Comparison of ENCODE assay signal across 28 cellular contexts in genomic region chr13:50156722-50157121, GRCh38.
DNase-seq lines count a peak whose midpoint lies in the region; TF ChIP-seq lines count a peak whose summit lies in the region.
"Had no signal": no experiment of that assay in that cellular context is flagged by ENCODE, and none has a peak within 500 bp of the region (broad histone marks: within the 10 kb centered on the region; RNA-seq: fewer than 3 reads in every experiment).

No MANE protein-coding gene starts in this region.

- no peaks in the 10 kb centered on the region for H3K79me2 ChIP-seq in OCI-LY7 (ENCODE audit: insufficient read depth, low read depth, low read length)
- no peaks in the 10 kb centered on the region for H3K79me2 ChIP-seq in osteoblast (ENCODE audit: insufficient read depth, low read length)

- CTCF ChIA-PET in OCI-LY7 (lab: Charles Lee; ENCODE audit: unreplicated experiment) = no interaction called here

- peak overlapping the region; percentile 16; the same call in 1 of the 2 replicates for H2AFZ ChIP-seq in OCI-LY7 (ENCODE audit: low read length)
- H2AFZ ChIP-seq in osteoblast (ENCODE audit: low read length) = no peak overlapping the region

- no peaks in the 10 kb centered on the region for H4K20me1 ChIP-seq in OCI-LY7 (ENCODE audit: insufficient read depth, low read length)
- no peaks in the 10 kb centered on the region for H4K20me1 ChIP-seq in osteoblast (ENCODE audit: insufficient read depth, low read length)

- H3K4me1 ChIP-seq in OCI-LY7 (ENCODE audit: insufficient read depth, low read length, poor library complexity, severe bottlenecking) (peaks cover 50% of the 10 kb centered on the region), osteoblast (ENCODE audit: insufficient read depth, low read length) (peaks cover 27% of the 10 kb centered on the region)
- H3K4me1 ChIP-seq: right atrium auricular region, vagina had no signal

- H3K27ac ChIP-seq in OCI-LY7 (ENCODE audit: low read depth, low read length, poor library complexity, severe bottlenecking) = no peak overlapping the region
- peak overlapping the region; percentile 19 for H3K27ac ChIP-seq in osteoblast (ENCODE audit: low read depth, low read length)
- H3K27ac ChIP-seq: coronary artery, epithelial cell of prostate, right atrium auricular region, thyroid gland, vagina, VCaP had no signal

- H3K9me3 ChIP-seq in OCI-LY7 (ENCODE audit: low read length) (no peaks in the 10 kb centered on the region), osteoblast (ENCODE audit: low read depth, low read length) (no peaks in the 10 kb centered on the region)
- H3K9me3 ChIP-seq: right atrium auricular region, thyroid gland, vagina had no signal

- no TSS peak for BruUV-seq in OCI-LY7 (replicated peaks; lab: Mats Ljungman, UMichigan)

- POLR2A ChIA-PET in OCI-LY7 (lab: Charles Lee) = interaction anchor here (0.6 to 1.0 kb wide), 3 partner anchors 16 to 381 kb away, joined by 3 read pairs; no protein-coding TSS in a partner anchor

- H3K27me3 ChIP-seq in osteoblast (ENCODE audit: insufficient read depth, low read length) = no peaks in the 10 kb centered on the region
- H3K27me3 ChIP-seq: right atrium auricular region, thyroid gland, vagina had no signal

- intact Hi-C loops in OCI-LY7 (cut with micrococcal nuclease; ENCODE audit: unreplicated experiment) = no loop called here

- H3K36me3 ChIP-seq in OCI-LY7 (ENCODE audit: insufficient read depth, low read length) = no peaks in the 10 kb centered on the region
- H3K36me3 ChIP-seq in osteoblast (ENCODE audit: insufficient read depth, low read length) = no peaks in the 10 kb centered on the region
- H3K36me3 ChIP-seq: right atrium auricular region, thyroid gland, vagina had no signal

- DNase-seq in COLO829 (ENCODE audit: low spot score) (peak; percentile 90), OCI-LY7 (ENCODE audit: low spot score) (no peak), fibroblast of villous mesenchyme (ENCODE audit: low read depth) (peak; percentile 29), osteoblast (ENCODE audit: insufficient read length, low spot score, missing footprints) (no peak), NCI-H2107 (lab: John Stamatoyannopoulos, UW) (no peak), DMS53 treated with DMSO at 0.1 percent for 48 hours (lab: John Stamatoyannopoulos, UW; ENCODE audit: unreplicated experiment) (no peak), NCI-H226 (no peak)
- DNase-seq in activated CD4-positive, alpha-beta T cell treated with anti-CD3 and anti-CD28 coated beads, Interleukin-2, amount 50 U/mL, for 48 hours = no peak
- DNase-seq: ACHN; activated CD4-positive, alpha-beta T cell treated with anti-CD3 and anti-CD28 coated beads, Interleukin-2, amount 10 ng/mL, durations not matched to agents 7 days and 5 days; activated effector memory CD4-positive, alpha-beta T cell treated with Interleukin-2 at 50 U/mL for 16 hours; activated T-cell treated with anti-CD3 and anti-CD28 coated beads, Interleukin-2, amount 50 U/mL, for 1 hour; anterior cingulate cortex; CD8-positive, alpha-beta memory T cell; DMS 273 treated with DMSO at 0.1 percent for 48 hours; effector CD8-positive, alpha-beta T cell; NCI-H146; posterior cingulate gyrus; stimulated activated CD4-positive, alpha-beta T cell treated with anti-CD3 and anti-CD28 coated beads, Interleukin-12 subunit alpha, Interleukin-12 subunit beta, amount 100 ng/mL, for 4 hours; stimulated activated CD4-positive, alpha-beta T cell treated with anti-CD3 and anti-CD28 coated beads, Interleukin-2, amount 100 ng/mL, for 48 hours; stimulated activated naive CD8-positive, alpha-beta T cell treated with anti-CD3 and anti-CD28 coated beads, Interleukin-15, amount 100 ng/mL, for 72 hours; T1000; thyroid gland had no signal

- no peak for TF ChIP-seq CTCF in OCI-LY7 (conservative IDR thresholded peaks at IDR 0.05; ENCODE audit: low read length)
- TF ChIP-seq CTCF in fibroblast of villous mesenchyme (IDR thresholded peaks at IDR 0.05; ENCODE audit: insufficient read depth, low read depth, low read length) = no peak
- no peak for TF ChIP-seq CTCF in osteoblast (IDR thresholded peaks at IDR 0.05; ENCODE audit: extremely low read depth, low read depth, low read length)

- H3K4me2 ChIP-seq in OCI-LY7 (ENCODE audit: low read length) (no peak overlapping the region), osteoblast (ENCODE audit: insufficient read depth, low read length) (no peak overlapping the region)

- no peaks in the 10 kb centered on the region for H3K9me2 ChIP-seq in OCI-LY7 (ENCODE audit: insufficient read depth, low read length)

- H3K4me3 ChIP-seq in OCI-LY7 (ENCODE audit: low read depth, low read length, poor library complexity, severe bottlenecking) (no peak overlapping the region), fibroblast of villous mesenchyme (ENCODE audit: low read depth, low read length) (no peak overlapping the region), osteoblast (ENCODE audit: insufficient read depth, low read length) (no peak overlapping the region)
- H3K4me3 ChIP-seq: coronary artery, right atrium auricular region, thyroid gland, vagina had no signal

Comparison
In these comparisons a context has a peak if more than half of its experiments do, and no peak if none do; other contexts are left out.
1. DNase-seq: peak in COLO829 (single experiment) and fibroblast of villous mesenchyme (single experiment); none in OCI-LY7 (single experiment), osteoblast (single experiment), activated CD4-positive, alpha-beta T cell treated with anti-CD3 and anti-CD28 coated beads, Interleukin-2, amount 50 U/mL, for 48 hours (0 of 2), NCI-H2107 (single experiment), DMS53 treated with DMSO at 0.1 percent for 48 hours (single experiment) and NCI-H226 (single experiment).